ENCODE assay signal across 8 cellular contexts in genomic region chr10:30348378-30348776, GRCh38. TPM values are rescaled to one million over a fixed set of nuclear protein-coding genes. Genes with fewer than 3 reads are reported as not detected.
DNase-seq lines count a peak whose midpoint lies in the region; ATAC-seq and TF ChIP-seq lines count a peak whose summit lies in the region.

No MANE protein-coding gene starts in this region.

- H3K27ac ChIP-seq in adrenal gland = peak overlapping the region in 3 of 5 donors; percentile 75 to 86 (median 78)
- H3K27ac ChIP-seq in lung (ENCODE audit: low read depth in 1 of 2, low read length in 1 of 2) = peak overlapping the region; percentile 76 to 90
- H3K27ac ChIP-seq in vagina = peak overlapping the region; percentile 79

- TF ChIP-seq CTCF in GM12865 (IDR thresholded peaks at IDR 0.05; ENCODE audit: insufficient read depth, low read depth, low read length, missing control alignments) (no peak), adrenal gland (IDR thresholded peaks at IDR 0.05) (no peak), lung (IDR thresholded peaks at IDR 0.05; ENCODE audit: control extremely low read depth, extremely low read depth) (no peak), vagina (IDR thresholded peaks at IDR 0.05) (no peak)

- 1% methylated on average over 9 of the region's 9 CpGs for WGBS in adrenal gland, 4 donors
- WGBS in lung, 2 donors = 0% methylated on average over 9 of the region's 9 CpGs

- peaks cover 18 to 24% of the 10 kb centered on the region in 2 donors for H3K4me1 ChIP-seq in adrenal gland (replicated peaks in 1 of 2)
- peaks cover 2 to 3% of the 10 kb centered on the region in 2 donors for H3K4me1 ChIP-seq in lung (ENCODE audit: control insufficient read depth in 2 of 2, insufficient read depth in 2 of 2, low read length in 2 of 2)
- peaks cover 29% of the 10 kb centered on the region for H3K4me1 ChIP-seq in vagina

- H3K36me3 ChIP-seq in adrenal gland (replicated peaks in 1 of 2) = no peaks in the 10 kb centered on the region
- H3K36me3 ChIP-seq in lung (ENCODE audit: control insufficient read depth in 2 of 2, insufficient read depth in 2 of 2, low read length in 2 of 2) = peaks cover 0 to 2% of the 10 kb centered on the region in 2 donors
- no peaks in the 10 kb centered on the region for H3K36me3 ChIP-seq in vagina

- H3K9me3 ChIP-seq in adrenal gland (replicated peaks in 1 of 3) (no peaks in the 10 kb centered on the region), lung (ENCODE audit: control insufficient read depth in 2 of 2, insufficient read depth in 1 of 2, low read length in 1 of 2) (no peaks in the 10 kb centered on the region), vagina (no peaks in the 10 kb centered on the region)

- H3K27me3 ChIP-seq in adrenal gland (no peaks in the 10 kb centered on the region), lung (ENCODE audit: control insufficient read depth, insufficient read depth) (no peaks in the 10 kb centered on the region), vagina (no peaks in the 10 kb centered on the region)

- ATAC-seq in HG02852 (IDR thresholded peaks at IDR 0.05; ENCODE audit: unreplicated experiment) (peak; percentile 19), lung (ENCODE audit: insufficient read depth, low FRiP score) (no peak)

- TF ChIP-seq POLR2A in adrenal gland (IDR thresholded peaks at IDR 0.05) (no peak), vagina (IDR thresholded peaks at IDR 0.05) (no peak)

- intact Hi-C loops in adrenal gland (cut with DNase I) (no loop called here), vagina (cut with DNase I) (no loop called here), posterior vena cava (cut with DNase I) (no loop called here)

- DNase-seq in GM12865 (ENCODE audit: low read depth) (no peak), adrenal gland (no peak), lung (ENCODE audit: low spot score) (no peak), vagina (ENCODE audit: extremely low spot score in 2 of 2) (no peak), UCSD-AML1 (lab: John Stamatoyannopoulos, UW; ENCODE audit: unreplicated experiment) (no peak), DMS153 treated with DMSO at 0.1 percent for 48 hours (lab: John Stamatoyannopoulos, UW; ENCODE audit: unreplicated experiment) (no peak), posterior vena cava (ENCODE audit: low spot score) (no peak)

- peak overlapping the region; percentile 63 for H3K4me3 ChIP-seq in GM12865 (ENCODE audit: low read depth, low read length)
- peak overlapping the region; percentile 25 to 86 (median 58) for H3K4me3 ChIP-seq in adrenal gland
- H3K4me3 ChIP-seq in lung = peak overlapping the region; percentile 76
- H3K4me3 ChIP-seq in vagina = peak overlapping the region; percentile 87 to 91

RNA-seq across cellular contexts. Expression of gene MTPAP, which starts 0.7 kb away (rescaled TPM):
- total RNA-seq in adrenal gland (10 to 100 TPM in 7 of 8 donors, 1 to 10 TPM in 1; 4.4 to 30.7 (median 20.4) TPM), lung (10 to 100 TPM; 17.1 to 21.5 TPM), vagina (9.8 TPM), posterior vena cava (10 to 100 TPM; 21.9 to 24.0 TPM)
- polyA plus RNA-seq in adrenal gland (10 to 100 TPM; 10.8 to 27.8 (median 21.2) TPM), lung (10 to 100 TPM in 1 of 2 donors, 1 to 10 TPM in 1; 5.0 to 11.1 TPM)
